In the genomic region with DNA sequence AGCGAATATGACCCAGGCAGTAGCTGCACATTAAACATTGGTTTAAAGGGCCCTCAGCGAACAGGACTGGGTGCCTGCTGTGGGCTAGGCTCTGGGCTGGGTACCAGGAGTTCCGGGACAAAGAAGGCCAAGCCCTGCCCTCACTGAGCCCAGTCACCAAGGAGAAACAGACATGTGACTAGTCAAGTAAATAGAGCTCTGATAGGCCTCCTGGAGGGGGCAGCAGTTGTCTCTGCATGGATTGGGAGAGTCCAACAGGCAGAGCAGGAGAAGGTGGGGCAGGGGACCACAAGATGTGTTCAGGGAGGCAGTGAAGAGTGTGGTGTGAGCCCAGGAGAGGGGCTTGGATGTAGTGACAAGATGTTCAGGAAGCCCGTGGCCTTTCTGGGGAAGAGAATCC, we compare ENCODE assay signal across 1 cellular context.
TF ChIP-seq lines count a peak whose summit lies in the region.

No MANE protein-coding gene starts in this region.

TF ChIP-seq in HepG2, 621 proteins besides CTCF, POLR2A, EP300 and RAD21 (continued from another document and continues in another):
- TF ChIP-seq ZNF776 (CRISPR knock-in tag; IDR thresholded peaks at IDR 0.05), result no peak
- TF ChIP-seq BORCS8-MEF2B (CRISPR knock-in tag; IDR thresholded peaks at IDR 0.05), result no peak
- no peak for TF ChIP-seq ZNF446 (CRISPR knock-in tag; IDR thresholded peaks at IDR 0.05)
- TF ChIP-seq ZNF713 (CRISPR knock-in tag; IDR thresholded peaks at IDR 0.05), result no peak
- no peak for TF ChIP-seq SMYD3 (CRISPR knock-in tag; IDR thresholded peaks at IDR 0.05)
- TF ChIP-seq, protein P1, sequence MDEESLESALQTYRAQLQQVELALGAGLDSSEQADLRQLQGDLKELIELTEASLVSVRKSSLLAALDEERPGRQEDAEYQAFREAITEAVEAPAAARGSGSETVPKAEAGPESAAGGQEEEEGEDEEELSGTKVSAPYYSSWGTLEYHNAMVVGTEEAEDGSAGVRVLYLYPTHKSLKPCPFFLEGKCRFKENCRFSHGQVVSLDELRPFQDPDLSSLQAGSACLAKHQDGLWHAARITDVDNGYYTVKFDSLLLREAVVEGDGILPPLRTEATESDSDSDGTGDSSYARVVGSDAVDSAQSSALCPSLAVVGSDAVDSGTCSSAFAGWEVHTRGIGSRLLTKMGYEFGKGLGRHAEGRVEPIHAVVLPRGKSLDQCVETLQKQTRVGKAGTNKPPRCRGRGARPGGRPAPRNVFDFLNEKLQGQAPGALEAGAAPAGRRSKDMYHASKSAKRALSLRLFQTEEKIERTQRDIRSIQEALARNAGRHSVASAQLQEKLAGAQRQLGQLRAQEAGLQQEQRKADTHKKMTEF (CRISPR knock-in tag; IDR thresholded peaks at IDR 0.05), result no peak
- TF ChIP-seq, protein P2, sequence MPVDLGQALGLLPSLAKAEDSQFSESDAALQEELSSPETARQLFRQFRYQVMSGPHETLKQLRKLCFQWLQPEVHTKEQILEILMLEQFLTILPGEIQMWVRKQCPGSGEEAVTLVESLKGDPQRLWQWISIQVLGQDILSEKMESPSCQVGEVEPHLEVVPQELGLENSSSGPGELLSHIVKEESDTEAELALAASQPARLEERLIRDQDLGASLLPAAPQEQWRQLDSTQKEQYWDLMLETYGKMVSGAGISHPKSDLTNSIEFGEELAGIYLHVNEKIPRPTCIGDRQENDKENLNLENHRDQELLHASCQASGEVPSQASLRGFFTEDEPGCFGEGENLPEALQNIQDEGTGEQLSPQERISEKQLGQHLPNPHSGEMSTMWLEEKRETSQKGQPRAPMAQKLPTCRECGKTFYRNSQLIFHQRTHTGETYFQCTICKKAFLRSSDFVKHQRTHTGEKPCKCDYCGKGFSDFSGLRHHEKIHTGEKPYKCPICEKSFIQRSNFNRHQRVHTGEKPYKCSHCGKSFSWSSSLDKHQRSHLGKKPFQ (CRISPR knock-in tag; IDR thresholded peaks at IDR 0.05; ENCODE audit: insufficient replicate concordance), result no peak
- TF ChIP-seq ZNF878 (CRISPR knock-in tag; IDR thresholded peaks at IDR 0.05), result no peak
- TF ChIP-seq NONO (IDR thresholded peaks at IDR 0.05), result no peak
- no peak for TF ChIP-seq NONO (CRISPR knock-in tag; conservative IDR thresholded peaks at IDR 0.05)
- TF ChIP-seq ZFY (CRISPR knock-in tag; IDR thresholded peaks at IDR 0.05), result no peak; the same call in 1 of the 2 replicates
- TF ChIP-seq RNF2 (conservative IDR thresholded peaks at IDR 0.05; ENCODE audit: low read depth), result no peak
- no peak for TF ChIP-seq MAFG (CRISPR knock-in tag; IDR thresholded peaks at IDR 0.05)
- TF ChIP-seq, protein P3, sequence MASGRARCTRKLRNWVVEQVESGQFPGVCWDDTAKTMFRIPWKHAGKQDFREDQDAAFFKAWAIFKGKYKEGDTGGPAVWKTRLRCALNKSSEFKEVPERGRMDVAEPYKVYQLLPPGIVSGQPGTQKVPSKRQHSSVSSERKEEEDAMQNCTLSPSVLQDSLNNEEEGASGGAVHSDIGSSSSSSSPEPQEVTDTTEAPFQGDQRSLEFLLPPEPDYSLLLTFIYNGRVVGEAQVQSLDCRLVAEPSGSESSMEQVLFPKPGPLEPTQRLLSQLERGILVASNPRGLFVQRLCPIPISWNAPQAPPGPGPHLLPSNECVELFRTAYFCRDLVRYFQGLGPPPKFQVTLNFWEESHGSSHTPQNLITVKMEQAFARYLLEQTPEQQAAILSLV (CRISPR knock-in tag; IDR thresholded peaks at IDR 0.05; ENCODE audit: borderline replicate concordance), result no peak
- TF ChIP-seq NPAS2 (CRISPR knock-in tag; IDR thresholded peaks at IDR 0.05; ENCODE audit: borderline replicate concordance), result no peak
- no peak for TF ChIP-seq ZNF44 (CRISPR knock-in tag; IDR thresholded peaks at IDR 0.05)
- no peak for TF ChIP-seq ZNF674 (CRISPR knock-in tag; IDR thresholded peaks at IDR 0.05; ENCODE audit: low read depth)
- TF ChIP-seq, protein P4, sequence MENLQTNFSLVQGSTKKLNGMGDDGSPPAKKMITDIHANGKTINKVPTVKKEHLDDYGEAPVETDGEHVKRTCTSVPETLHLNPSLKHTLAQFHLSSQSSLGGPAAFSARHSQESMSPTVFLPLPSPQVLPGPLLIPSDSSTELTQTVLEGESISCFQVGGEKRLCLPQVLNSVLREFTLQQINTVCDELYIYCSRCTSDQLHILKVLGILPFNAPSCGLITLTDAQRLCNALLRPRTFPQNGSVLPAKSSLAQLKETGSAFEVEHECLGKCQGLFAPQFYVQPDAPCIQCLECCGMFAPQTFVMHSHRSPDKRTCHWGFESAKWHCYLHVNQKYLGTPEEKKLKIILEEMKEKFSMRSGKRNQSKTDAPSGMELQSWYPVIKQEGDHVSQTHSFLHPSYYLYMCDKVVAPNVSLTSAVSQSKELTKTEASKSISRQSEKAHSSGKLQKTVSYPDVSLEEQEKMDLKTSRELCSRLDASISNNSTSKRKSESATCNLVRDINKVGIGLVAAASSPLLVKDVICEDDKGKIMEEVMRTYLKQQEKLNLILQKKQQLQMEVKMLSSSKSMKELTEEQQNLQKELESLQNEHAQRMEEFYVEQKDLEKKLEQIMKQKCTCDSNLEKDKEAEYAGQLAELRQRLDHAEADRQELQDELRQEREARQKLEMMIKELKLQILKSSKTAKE (CRISPR knock-in tag; IDR thresholded peaks at IDR 0.05; ENCODE audit: borderline replicate concordance), result no peak
- no peak for TF ChIP-seq BCL6 (CRISPR knock-in tag; IDR thresholded peaks at IDR 0.05)
- TF ChIP-seq ZSCAN31 (CRISPR knock-in tag; IDR thresholded peaks at IDR 0.05; ENCODE audit: low read depth), result no peak
- TF ChIP-seq GLI4 (CRISPR knock-in tag; IDR thresholded peaks at IDR 0.05; ENCODE audit: borderline replicate concordance), result no peak
- TF ChIP-seq ZNF547 (CRISPR knock-in tag; IDR thresholded peaks at IDR 0.05), result 0 out of 2 replicates have a peak, but pooled peaks have one; percentile 33
- TF ChIP-seq SATB2 (CRISPR knock-in tag; IDR thresholded peaks at IDR 0.05), result no peak
- TF ChIP-seq MZF1 (CRISPR knock-in tag; IDR thresholded peaks at IDR 0.05; ENCODE audit: borderline replicate concordance), result no peak
- TF ChIP-seq ZNF563 (CRISPR knock-in tag; IDR thresholded peaks at IDR 0.05), result no peak
- no peak for TF ChIP-seq SNAPC2 (CRISPR knock-in tag; IDR thresholded peaks at IDR 0.05)
- no peak for TF ChIP-seq ZNF382 (CRISPR knock-in tag; IDR thresholded peaks at IDR 0.05; ENCODE audit: borderline replicate concordance)
- TF ChIP-seq TOE1 (CRISPR knock-in tag; IDR thresholded peaks at IDR 0.05), result no peak
- TF ChIP-seq SMAD3 (CRISPR knock-in tag; IDR thresholded peaks at IDR 0.05), result no peak
- TF ChIP-seq SRSF4 (IDR thresholded peaks at IDR 0.05; ENCODE audit: low read depth, low read length, poor library complexity, severe bottlenecking), result no peak
- TF ChIP-seq, protein P5, sequence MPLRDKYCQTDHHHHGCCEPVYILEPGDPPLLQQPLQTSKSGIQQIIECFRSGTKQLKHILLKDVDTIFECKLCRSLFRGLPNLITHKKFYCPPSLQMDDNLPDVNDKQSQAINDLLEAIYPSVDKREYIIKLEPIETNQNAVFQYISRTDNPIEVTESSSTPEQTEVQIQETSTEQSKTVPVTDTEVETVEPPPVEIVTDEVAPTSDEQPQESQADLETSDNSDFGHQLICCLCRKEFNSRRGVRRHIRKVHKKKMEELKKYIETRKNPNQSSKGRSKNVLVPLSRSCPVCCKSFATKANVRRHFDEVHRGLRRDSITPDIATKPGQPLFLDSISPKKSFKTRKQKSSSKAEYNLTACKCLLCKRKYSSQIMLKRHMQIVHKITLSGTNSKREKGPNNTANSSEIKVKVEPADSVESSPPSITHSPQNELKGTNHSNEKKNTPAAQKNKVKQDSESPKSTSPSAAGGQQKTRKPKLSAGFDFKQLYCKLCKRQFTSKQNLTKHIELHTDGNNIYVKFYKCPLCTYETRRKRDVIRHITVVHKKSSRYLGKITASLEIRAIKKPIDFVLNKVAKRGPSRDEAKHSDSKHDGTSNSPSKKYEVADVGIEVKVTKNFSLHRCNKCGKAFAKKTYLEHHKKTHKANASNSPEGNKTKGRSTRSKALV (CRISPR knock-in tag; IDR thresholded peaks at IDR 0.05), result no peak
- no peak for TF ChIP-seq ATRX (CRISPR knock-in tag; IDR thresholded peaks at IDR 0.05; ENCODE audit: borderline replicate concordance)
- TF ChIP-seq GATAD2A (CRISPR knock-in tag; IDR thresholded peaks at IDR 0.05), result peak; percentile 68
- no peak; the same call in 1 of the 2 replicates for TF ChIP-seq HOXA3 (CRISPR knock-in tag; IDR thresholded peaks at IDR 0.05)
- TF ChIP-seq CEBPB (IDR thresholded peaks at IDR 0.05; ENCODE audit: borderline replicate concordance, low read depth, low read length), result no peak
- TF ChIP-seq ZNF256 (CRISPR knock-in tag; conservative IDR thresholded peaks at IDR 0.05), result no peak
- TF ChIP-seq, protein P6, sequence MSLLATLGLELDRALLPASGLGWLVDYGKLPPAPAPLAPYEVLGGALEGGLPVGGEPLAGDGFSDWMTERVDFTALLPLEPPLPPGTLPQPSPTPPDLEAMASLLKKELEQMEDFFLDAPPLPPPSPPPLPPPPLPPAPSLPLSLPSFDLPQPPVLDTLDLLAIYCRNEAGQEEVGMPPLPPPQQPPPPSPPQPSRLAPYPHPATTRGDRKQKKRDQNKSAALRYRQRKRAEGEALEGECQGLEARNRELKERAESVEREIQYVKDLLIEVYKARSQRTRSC (CRISPR knock-in tag; IDR thresholded peaks at IDR 0.05; ENCODE audit: low read depth), result no peak
- TF ChIP-seq ZNF207 (IDR thresholded peaks at IDR 0.05; ENCODE audit: borderline replicate concordance), result no peak
- no peak for TF ChIP-seq ZNF552 (CRISPR knock-in tag; IDR thresholded peaks at IDR 0.05; ENCODE audit: borderline replicate concordance)
- TF ChIP-seq CBX5 (CRISPR knock-in tag; IDR thresholded peaks at IDR 0.05; ENCODE audit: borderline replicate concordance), result no peak
- TF ChIP-seq ZNF629 (CRISPR knock-in tag; conservative IDR thresholded peaks at IDR 0.05), result no peak
- TF ChIP-seq EHMT2 (IDR thresholded peaks at IDR 0.05; ENCODE audit: borderline replicate concordance, low read depth, low read length), result no peak
- TF ChIP-seq, protein P7, sequence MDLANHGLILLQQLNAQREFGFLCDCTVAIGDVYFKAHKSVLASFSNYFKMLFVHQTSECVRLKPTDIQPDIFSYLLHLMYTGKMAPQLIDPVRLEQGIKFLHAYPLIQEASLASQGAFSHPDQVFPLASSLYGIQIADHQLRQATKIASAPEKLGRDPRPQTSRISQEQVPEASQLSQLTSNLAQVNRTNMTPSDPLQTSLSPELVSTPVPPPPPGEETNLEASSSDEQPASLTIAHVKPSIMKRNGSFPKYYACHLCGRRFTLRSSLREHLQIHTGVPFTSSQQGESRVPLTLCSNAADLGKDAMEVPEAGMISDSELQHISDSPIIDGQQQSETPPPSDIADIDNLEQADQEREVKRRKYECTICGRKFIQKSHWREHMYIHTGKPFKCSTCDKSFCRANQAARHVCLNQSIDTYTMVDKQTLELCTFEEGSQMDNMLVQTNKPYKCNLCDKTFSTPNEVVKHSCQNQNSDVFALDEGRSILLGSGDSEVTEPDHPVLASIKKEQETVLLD (CRISPR knock-in tag; IDR thresholded peaks at IDR 0.05; ENCODE audit: low read depth), result no peak
- TF ChIP-seq, protein P8, sequence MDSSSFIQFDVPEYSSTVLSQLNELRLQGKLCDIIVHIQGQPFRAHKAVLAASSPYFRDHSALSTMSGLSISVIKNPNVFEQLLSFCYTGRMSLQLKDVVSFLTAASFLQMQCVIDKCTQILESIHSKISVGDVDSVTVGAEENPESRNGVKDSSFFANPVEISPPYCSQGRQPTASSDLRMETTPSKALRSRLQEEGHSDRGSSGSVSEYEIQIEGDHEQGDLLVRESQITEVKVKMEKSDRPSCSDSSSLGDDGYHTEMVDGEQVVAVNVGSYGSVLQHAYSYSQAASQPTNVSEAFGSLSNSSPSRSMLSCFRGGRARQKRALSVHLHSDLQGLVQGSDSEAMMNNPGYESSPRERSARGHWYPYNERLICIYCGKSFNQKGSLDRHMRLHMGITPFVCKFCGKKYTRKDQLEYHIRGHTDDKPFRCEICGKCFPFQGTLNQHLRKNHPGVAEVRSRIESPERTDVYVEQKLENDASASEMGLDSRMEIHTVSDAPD (CRISPR knock-in tag; IDR thresholded peaks at IDR 0.05), result no peak
- TF ChIP-seq MXI1 (IDR thresholded peaks at IDR 0.05; ENCODE audit: borderline replicate concordance, low read depth, low read length), result peak; percentile 33; the same call in 1 of the 3 replicates
- TF ChIP-seq, protein P9, sequence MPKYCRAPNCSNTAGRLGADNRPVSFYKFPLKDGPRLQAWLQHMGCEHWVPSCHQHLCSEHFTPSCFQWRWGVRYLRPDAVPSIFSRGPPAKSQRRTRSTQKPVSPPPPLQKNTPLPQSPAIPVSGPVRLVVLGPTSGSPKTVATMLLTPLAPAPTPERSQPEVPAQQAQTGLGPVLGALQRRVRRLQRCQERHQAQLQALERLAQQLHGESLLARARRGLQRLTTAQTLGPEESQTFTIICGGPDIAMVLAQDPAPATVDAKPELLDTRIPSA (CRISPR knock-in tag; IDR thresholded peaks at IDR 0.05; ENCODE audit: borderline replicate concordance), result no peak
- peak; percentile 45 for TF ChIP-seq THAP11 (CRISPR knock-in tag; IDR thresholded peaks at IDR 0.05)
- no peak for TF ChIP-seq REXO4 (CRISPR knock-in tag; IDR thresholded peaks at IDR 0.05; ENCODE audit: borderline replicate concordance)
- TF ChIP-seq WIZ (CRISPR knock-in tag; IDR thresholded peaks at IDR 0.05), result no peak
- TF ChIP-seq DNMT3B (CRISPR knock-in tag; conservative IDR thresholded peaks at IDR 0.05), result no peak
- TF ChIP-seq ZNF33B (CRISPR knock-in tag; IDR thresholded peaks at IDR 0.05), result no peak
- no peak for TF ChIP-seq BRCA1 (CRISPR knock-in tag; IDR thresholded peaks at IDR 0.05)
- TF ChIP-seq, protein P10, sequence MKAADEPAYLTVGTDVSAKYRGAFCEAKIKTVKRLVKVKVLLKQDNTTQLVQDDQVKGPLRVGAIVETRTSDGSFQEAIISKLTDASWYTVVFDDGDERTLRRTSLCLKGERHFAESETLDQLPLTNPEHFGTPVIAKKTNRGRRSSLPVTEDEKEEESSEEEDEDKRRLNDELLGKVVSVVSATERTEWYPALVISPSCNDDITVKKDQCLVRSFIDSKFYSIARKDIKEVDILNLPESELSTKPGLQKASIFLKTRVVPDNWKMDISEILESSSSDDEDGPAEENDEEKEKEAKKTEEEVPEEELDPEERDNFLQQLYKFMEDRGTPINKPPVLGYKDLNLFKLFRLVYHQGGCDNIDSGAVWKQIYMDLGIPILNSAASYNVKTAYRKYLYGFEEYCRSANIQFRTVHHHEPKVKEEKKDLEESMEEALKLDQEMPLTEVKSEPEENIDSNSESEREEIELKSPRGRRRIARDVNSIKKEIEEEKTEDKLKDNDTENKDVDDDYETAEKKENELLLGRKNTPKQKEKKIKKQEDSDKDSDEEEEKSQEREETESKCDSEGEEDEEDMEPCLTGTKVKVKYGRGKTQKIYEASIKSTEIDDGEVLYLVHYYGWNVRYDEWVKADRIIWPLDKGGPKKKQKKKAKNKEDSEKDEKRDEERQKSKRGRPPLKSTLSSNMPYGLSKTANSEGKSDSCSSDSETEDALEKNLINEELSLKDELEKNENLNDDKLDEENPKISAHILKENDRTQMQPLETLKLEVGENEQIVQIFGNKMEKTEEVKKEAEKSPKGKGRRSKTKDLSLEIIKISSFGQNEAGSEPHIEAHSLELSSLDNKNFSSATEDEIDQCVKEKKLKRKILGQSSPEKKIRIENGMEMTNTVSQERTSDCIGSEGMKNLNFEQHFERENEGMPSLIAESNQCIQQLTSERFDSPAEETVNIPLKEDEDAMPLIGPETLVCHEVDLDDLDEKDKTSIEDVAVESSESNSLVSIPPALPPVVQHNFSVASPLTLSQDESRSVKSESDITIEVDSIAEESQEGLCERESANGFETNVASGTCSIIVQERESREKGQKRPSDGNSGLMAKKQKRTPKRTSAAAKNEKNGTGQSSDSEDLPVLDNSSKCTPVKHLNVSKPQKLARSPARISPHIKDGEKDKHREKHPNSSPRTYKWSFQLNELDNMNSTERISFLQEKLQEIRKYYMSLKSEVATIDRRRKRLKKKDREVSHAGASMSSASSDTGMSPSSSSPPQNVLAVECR (CRISPR knock-in tag; IDR thresholded peaks at IDR 0.05; ENCODE audit: borderline replicate concordance), result peak; percentile 59; the same call in 1 of the 2 replicates
- no peak for TF ChIP-seq PHF21A (CRISPR knock-in tag; IDR thresholded peaks at IDR 0.05)
- TF ChIP-seq SRY (CRISPR knock-in tag; IDR thresholded peaks at IDR 0.05), result no peak
